ENCODE assay signal across 10 cellular contexts in genomic region chr11:2741377-2742131, GRCh38. TPM values are rescaled to one million over a fixed set of nuclear protein-coding genes. Genes with fewer than 3 reads are reported as not detected.
A peak's percentile ranks its signal among the peaks of the same experiment; 100 is the strongest.
DNase-seq lines count a peak whose midpoint lies in the region; ATAC-seq and TF ChIP-seq lines count a peak whose summit lies in the region.
"Had no signal": no experiment of that assay in that cellular context is flagged by ENCODE, and none has a peak within 500 bp of the region (broad histone marks: within the 10 kb centered on the region; RNA-seq: fewer than 3 reads in every experiment).

No MANE protein-coding gene starts in this region.

- peak overlapping the region in 2 of 11 experiments; percentile 13 to 17; a peak in 2 of 22 replicates for H3K9ac ChIP-seq in BLaER1 treated with 17β-estradiol and CSF1 and Interleukin-3, amounts not matched to agents 10 nM and 100 nM

- peaks cover 23 to 56% (median 49%) of the 10 kb centered on the region in 10 experiments for H3K4me1 ChIP-seq in BLaER1 treated with 17β-estradiol and CSF1 and Interleukin-3, amounts not matched to agents 10 nM and 100 nM

- TF ChIP-seq CTCF in omental fat pad (IDR thresholded peaks at IDR 0.05): no peak

- peak overlapping the region in 8 of 11 experiments; percentile 17 to 77 (median 49); a peak in 11 of 22 replicates for H3K4me2 ChIP-seq in BLaER1 treated with 17β-estradiol and CSF1 and Interleukin-3, amounts not matched to agents 10 nM and 100 nM

- no peaks in the 10 kb centered on the region for H3K9me3 ChIP-seq in BLaER1 treated with 17β-estradiol and CSF1 and Interleukin-3, amounts not matched to agents 10 nM and 100 nM (replicated peaks in 1 of 11)

- no peaks in the 10 kb centered on the region for H3K27me3 ChIP-seq in BLaER1 treated with 17β-estradiol and CSF1 and Interleukin-3, amounts not matched to agents 10 nM and 100 nM

- H4K20me1 ChIP-seq in BLaER1 treated with 17β-estradiol and CSF1 and Interleukin-3, amounts not matched to agents 10 nM and 100 nM: no peaks in the 10 kb centered on the region; a peak in 1 of 22 replicates

- peak; percentile 87 for ATAC-seq in omental fat pad (ENCODE audit: low FRiP score)
- ATAC-seq in GM19395 (IDR thresholded peaks at IDR 0.05; ENCODE audit: unreplicated experiment): no peak
- ATAC-seq: effector memory CD8-positive, alpha-beta T cell had no signal

- H3K27ac ChIP-seq in BLaER1 treated with 17β-estradiol and CSF1 and Interleukin-3, amounts not matched to agents 10 nM and 100 nM: no peak overlapping the region

- H3K36me3 ChIP-seq in BLaER1 treated with 17β-estradiol and CSF1 and Interleukin-3, amounts not matched to agents 10 nM and 100 nM: no peaks in the 10 kb centered on the region

- DNase-seq in NCI-H226 (peak; percentile 79), fibroblast of peridontal ligament (ENCODE audit: extremely low read depth) (peak; percentile 47), omental fat pad (ENCODE audit: low spot score) (no peak), HuH-7 (ENCODE audit: low spot score) (no peak), nucleus accumbens (lab: John Stamatoyannopoulos, UW) (no peak)
- DNase-seq in stimulated activated CD4-positive, alpha-beta T cell treated with anti-CD3 and anti-CD28 coated beads, Interleukin-4, amount 100 ng/mL, for 1 hour: no peak
- DNase-seq: effector memory CD8-positive, alpha-beta T cell; RPMI8226 had no signal

- no peak overlapping the region for H3K4me3 ChIP-seq in BLaER1 treated with 17β-estradiol and CSF1 and Interleukin-3, amounts not matched to agents 10 nM and 100 nM

RNA-seq across cellular contexts. Expression of gene KCNQ1OT1, which starts 41.8 kb away (rescaled TPM):
- total RNA-seq in omental fat pad: 1 to 10 TPM; 3.4 to 9.7 (median 6.2) TPM

Comparison
In these comparisons a context has a peak if more than half of its experiments do, and no peak if none do; other contexts are left out.
1. DNase-seq: peak in NCI-H226 (single experiment) and fibroblast of peridontal ligament (single experiment); none in omental fat pad (single experiment), stimulated activated CD4-positive, alpha-beta T cell treated with anti-CD3 and anti-CD28 coated beads, Interleukin-4, amount 100 ng/mL, for 1 hour (single experiment), HuH-7 (single experiment) and nucleus accumbens (0 of 56).